ENCODE assay signal across 26 cellular contexts in genomic region chr13:111645198-111645597, GRCh38.
"Had no signal": no experiment of that assay in that cellular context is flagged by ENCODE, and none has a peak within 500 bp of the region (broad histone marks: within the 10 kb centered on the region; RNA-seq: fewer than 3 reads in every experiment).

No MANE protein-coding gene starts in this region.

- H3K9me3 ChIP-seq: esophagus muscularis mucosa, heart right ventricle, ovary, psoas muscle, thoracic aorta, tibial nerve had no signal

- H3K9me3 Mint-ChIP-seq: nephron had no signal

- H3K27ac Mint-ChIP-seq: memory B cell, nephron had no signal

- H3K4me1 Mint-ChIP-seq: memory B cell, nephron had no signal

- H3K36me3 ChIP-seq: cardiac muscle cell, esophagus muscularis mucosa, heart right ventricle, ovary, thoracic aorta, tibial nerve had no signal

- H3K27ac ChIP-seq: cardiac muscle cell, coronary artery, esophagus muscularis mucosa, foreskin keratinocyte, heart right ventricle, ovary, psoas muscle, thoracic aorta, tibial nerve had no signal

- H3K4me3 ChIP-seq: cardiac muscle cell, coronary artery, esophagus muscularis mucosa, heart right ventricle, lung, ovary, psoas muscle, thoracic aorta, tibial nerve had no signal

- ATAC-seq: foreskin keratinocyte, psoas muscle, right cardiac atrium had no signal

- H3K36me3 Mint-ChIP-seq: memory B cell had no signal

- DNase-seq: dermis blood vessel endothelial cell; effector memory CD4-positive, alpha-beta T cell; foreskin keratinocyte; glutamatergic neuron; heart right ventricle; hippocampal formation; islet precursor cell; kidney glomerular epithelial cell; occipital lobe; ovary; posterior cingulate gyrus; psoas muscle; right cardiac atrium; small intestine; stimulated activated CD4-positive, alpha-beta T cell treated with anti-CD3 and anti-CD28 coated beads, Interleukin-1b, Interleukin-23, amount 100 ng/mL, for 48 hours; stimulated activated CD4-positive, alpha-beta T cell treated with anti-CD3 and anti-CD28 coated beads, Interleukin-4, amount 100 ng/mL, for 1 hour; stimulated activated CD8-positive, alpha-beta memory T cell treated with anti-CD3 and anti-CD28 coated beads, Interleukin-4, amount 100 ng/mL, for 48 hours; stimulated activated naive CD4-positive, alpha-beta T cell treated with Interleukin-2 at 50 U/mL for 16 hours had no signal

- H3K4me3 Mint-ChIP-seq: memory B cell, nephron had no signal

- H3K4me1 ChIP-seq: esophagus muscularis mucosa, foreskin keratinocyte, heart right ventricle, psoas muscle, tibial nerve had no signal

- H3K27me3 ChIP-seq: foreskin keratinocyte, ovary had no signal
